ENCODE assay signal across 20 cellular contexts in genomic region chr16:35386619-35387018, GRCh38.
DNase-seq lines count a peak whose midpoint lies in the region; ATAC-seq, FAIRE-seq and TF ChIP-seq lines count a peak whose summit lies in the region.
"Had no signal": no experiment of that assay in that cellular context is flagged by ENCODE, and none has a peak within 500 bp of the region (broad histone marks: within the 10 kb centered on the region; RNA-seq: fewer than 3 reads in every experiment).

No MANE protein-coding gene starts in this region.

- H3K27ac Mint-ChIP-seq in stimulated activated naive CD8-positive, alpha-beta T cell treated with anti-CD3 and anti-CD28 coated beads, Interleukin-15, amount 100 ng/mL, for 72 hours = no peak overlapping the region
- H3K27ac Mint-ChIP-seq: B cell; CD4-positive, alpha-beta T cell; CD8-positive, alpha-beta T cell had no signal

- no peaks in the 10 kb centered on the region for H3K4me1 ChIP-seq in HepG2 (ENCODE audit: insufficient read depth, low read length)
- no peaks in the 10 kb centered on the region for H3K4me1 ChIP-seq in right lobe of liver
- H3K4me1 ChIP-seq in small intestine (ENCODE audit: control insufficient read depth in 2 of 2, insufficient read depth in 1 of 2, low read depth in 1 of 2, low read length in 1 of 2) = no peaks in the 10 kb centered on the region
- H3K4me1 ChIP-seq: A549, Caco-2 had no signal

- H3K4me3 ChIP-seq in HepG2 (replicated peaks in 1 of 3; ENCODE audit: insufficient read depth in 1 of 3, low read depth in 2 of 3, low read length in 3 of 3) = no peak overlapping the region
- no peak overlapping the region for H3K4me3 ChIP-seq in right lobe of liver
- no peak overlapping the region for H3K4me3 ChIP-seq in small intestine (ENCODE audit: low read depth in 1 of 2, low read length in 2 of 2)
- H3K4me3 ChIP-seq: A549; BLaER1 treated with 17β-estradiol and CSF1 and Interleukin-3, amounts not matched to agents 10 nM and 100 nM had no signal

- H3K4me1 Mint-ChIP-seq in stimulated activated naive CD8-positive, alpha-beta T cell treated with anti-CD3 and anti-CD28 coated beads, Interleukin-15, amount 100 ng/mL, for 72 hours = no peaks in the 10 kb centered on the region
- H3K4me1 Mint-ChIP-seq: B cell had no signal

- no peak for TF ChIP-seq RAD21 in HepG2 (CRISPR knock-in tag; IDR thresholded peaks at IDR 0.05)

- H2AFZ ChIP-seq in HepG2 (ENCODE audit: low read length) = no peak overlapping the region

- no peak overlapping the region for H3K4me2 ChIP-seq in HepG2 (ENCODE audit: low read depth, low read length)
- H3K4me2 ChIP-seq: A549; BLaER1 treated with 17β-estradiol and CSF1 and Interleukin-3, amounts not matched to agents 10 nM and 100 nM had no signal

- H3K36me3 ChIP-seq in HepG2 (replicated peaks in 1 of 2; ENCODE audit: control insufficient read depth in 1 of 2, insufficient read depth in 2 of 2, low read length in 2 of 2) (no peaks in the 10 kb centered on the region; a peak in 1 of 5 replicates), right lobe of liver (no peaks in the 10 kb centered on the region), small intestine (ENCODE audit: control insufficient read depth in 2 of 2, insufficient read depth in 2 of 2, low read length in 2 of 2) (no peaks in the 10 kb centered on the region)
- H3K36me3 ChIP-seq: BLaER1 treated with 17β-estradiol and CSF1 and Interleukin-3, amounts not matched to agents 10 nM and 100 nM had no signal

- H3K27me3 ChIP-seq in HepG2 (ENCODE audit: control insufficient read depth in 1 of 2, insufficient read depth in 2 of 2, low read length in 2 of 2) (no peaks in the 10 kb centered on the region), right lobe of liver (no peaks in the 10 kb centered on the region), small intestine (ENCODE audit: control insufficient read depth in 2 of 2, insufficient read depth in 2 of 2, low read length in 2 of 2) (no peaks in the 10 kb centered on the region)
- H3K27me3 ChIP-seq: BLaER1 treated with 17β-estradiol and CSF1 and Interleukin-3, amounts not matched to agents 10 nM and 100 nM had no signal

- TF ChIP-seq CTCF in HepG2 (CRISPR knock-in tag; IDR thresholded peaks at IDR 0.05) (no peak), right lobe of liver (IDR thresholded peaks at IDR 0.05) (no peak)

- H3K27ac ChIP-seq in HepG2 (ENCODE audit: extremely low read length, insufficient read depth, low read length) (no peak overlapping the region), right lobe of liver (no peak overlapping the region), small intestine (ENCODE audit: low read depth in 1 of 2, low read length in 1 of 2) (no peak overlapping the region)
- H3K27ac ChIP-seq: 22Rv1; A549; BLaER1 treated with 17β-estradiol and CSF1 and Interleukin-3, amounts not matched to agents 10 nM and 100 nM; C4-2B had no signal

- no peaks in the 10 kb centered on the region for H3K79me2 ChIP-seq in HepG2 (ENCODE audit: insufficient read depth, low read length)

- ATAC-seq in HepG2 = no peak
- no peak for ATAC-seq in right lobe of liver
- no peak for ATAC-seq in GM18868 (IDR thresholded peaks at IDR 0.05; ENCODE audit: unreplicated experiment)
- no peak for ATAC-seq in stimulated activated naive CD8-positive, alpha-beta T cell treated with anti-CD3 and anti-CD28 coated beads, Interleukin-15, amount 100 ng/mL, for 72 hours
- ATAC-seq: A549; CD8-positive, alpha-beta T cell had no signal

- WGBS in HepG2 (ENCODE audit: low lambda C conversion rate) = 0% methylated on average over 2 of the region's 2 CpGs
- WGBS in right lobe of liver (ENCODE audit: insufficient coverage, low coverage, low lambda C conversion rate, missing lambda C conversion rate) = 21% methylated on average over 2 of the region's 2 CpGs
- 39 to 48% (median 47%) methylated on average over 2 of the region's 2 CpGs for WGBS in small intestine, 3 donors

- BruUV-seq in HepG2 (replicated peaks; lab: Mats Ljungman, UMichigan) = no TSS peak

- no peak for FAIRE-seq in HepG2 (lab: Jason Lieb, UNC)
- peak; percentile 59 for FAIRE-seq in endometrium (lab: Jason Lieb, UNC)
- peak; percentile 73 for FAIRE-seq in small intestine (lab: Jason Lieb, UNC)
- FAIRE-seq: A549, D721Med, GM12891 had no signal

- peaks cover 22 to 29% of the 10 kb centered on the region in 2 donors for H3K9me3 Mint-ChIP-seq in stimulated activated naive CD8-positive, alpha-beta T cell treated with anti-CD3 and anti-CD28 coated beads, Interleukin-15, amount 100 ng/mL, for 72 hours

- in situ Hi-C loops in HepG2 (cut with HindIII; ENCODE audit: extremely low pct_ligation_motif_present, low pct_unique_long_range_greater_than_20kb) = no loop called here

- no peaks in the 10 kb centered on the region for H4K20me1 ChIP-seq in HepG2 (ENCODE audit: insufficient read depth, low read length)
- H4K20me1 ChIP-seq: BLaER1 treated with 17β-estradiol and CSF1 and Interleukin-3, amounts not matched to agents 10 nM and 100 nM had no signal

- intact Hi-C loops in HepG2 (cut with micrococcal nuclease; ENCODE audit: unreplicated experiment) = no loop called here
- intact Hi-C loops in right lobe of liver (cut with DNase I) = loop anchor here in 1 of 2 donors (10.0 kb wide), 1 partner anchor 202 kb away; no protein-coding TSS in a partner anchor

- DNase-seq in HepG2 (ENCODE audit: low spot score) = no peak
- no peak for DNase-seq in right lobe of liver
- DNase-seq in small intestine = no peak
- no peak for DNase-seq in stimulated activated naive CD8-positive, alpha-beta T cell treated with anti-CD3 and anti-CD28 coated beads, Interleukin-15, amount 100 ng/mL, for 72 hours
- DNase-seq: AML-193; Caco-2; Calu3; CD4-positive, alpha-beta T cell; CD8-positive, alpha-beta T cell; DMS79 treated with DMSO at 0.1 percent for 48 hours; GF-D8 had no signal

- CTCF ChIA-PET in HepG2 (lab: Yijun Ruan, JAX; ENCODE audit: low intra/inter-chr PET ratio, low total read pairs) = no interaction called here

- TF ChIP-seq POLR2A in HepG2 (IDR thresholded peaks at IDR 0.05; ENCODE audit: insufficient read depth in 1 of 2, low read depth in 2 of 2, low read length in 2 of 2) (no peak), right lobe of liver (IDR thresholded peaks at IDR 0.05) (no peak)

- TF ChIP-seq EP300 in HepG2 (IDR thresholded peaks at IDR 0.05; ENCODE audit: low read depth in 2 of 2, low read length in 2 of 2) (no peak), HepG2 (CRISPR knock-in tag; IDR thresholded peaks at IDR 0.05; ENCODE audit: borderline replicate concordance) (no peak)

- H3K9ac ChIP-seq in HepG2 (ENCODE audit: insufficient read depth, low read depth, low read length) = no peak overlapping the region
- H3K9ac ChIP-seq: BLaER1 treated with 17β-estradiol and CSF1 and Interleukin-3, amounts not matched to agents 10 nM and 100 nM had no signal

- POLR2A ChIA-PET in HepG2 (lab: Yijun Ruan, JAX) = no interaction called here

- no peak overlapping the region for H3K4me3 Mint-ChIP-seq in stimulated activated naive CD8-positive, alpha-beta T cell treated with anti-CD3 and anti-CD28 coated beads, Interleukin-15, amount 100 ng/mL, for 72 hours
- H3K4me3 Mint-ChIP-seq: B cell; CD4-positive, alpha-beta T cell; CD8-positive, alpha-beta T cell had no signal

- H3K9me3 ChIP-seq in HepG2 (ENCODE audit: low read length) (peaks cover 46% of the 10 kb centered on the region), right lobe of liver (no peaks in the 10 kb centered on the region), small intestine (ENCODE audit: control insufficient read depth, low read depth) (no peaks in the 10 kb centered on the region)
- H3K9me3 ChIP-seq: A549; BLaER1 treated with 17β-estradiol and CSF1 and Interleukin-3, amounts not matched to agents 10 nM and 100 nM; Caco-2 had no signal

- no peaks in the 10 kb centered on the region for H3K27me3 Mint-ChIP-seq in stimulated activated naive CD8-positive, alpha-beta T cell treated with anti-CD3 and anti-CD28 coated beads, Interleukin-15, amount 100 ng/mL, for 72 hours
- H3K27me3 Mint-ChIP-seq: B cell; CD4-positive, alpha-beta T cell had no signal

TF ChIP-seq in HepG2, 621 proteins besides CTCF, POLR2A, EP300 and RAD21 (continues in another document):
- peak; percentile 94 for TF ChIP-seq ATF7 (IDR thresholded peaks at IDR 0.05)
- no peak for TF ChIP-seq ATF7 (CRISPR knock-in tag; IDR thresholded peaks at IDR 0.05)
- no peak for TF ChIP-seq USF2 (IDR thresholded peaks at IDR 0.05; ENCODE audit: low read depth, low read length)
- TF ChIP-seq USF2 (CRISPR knock-in tag; IDR thresholded peaks at IDR 0.05; ENCODE audit: borderline replicate concordance) = no peak
- TF ChIP-seq, protein P1, sequence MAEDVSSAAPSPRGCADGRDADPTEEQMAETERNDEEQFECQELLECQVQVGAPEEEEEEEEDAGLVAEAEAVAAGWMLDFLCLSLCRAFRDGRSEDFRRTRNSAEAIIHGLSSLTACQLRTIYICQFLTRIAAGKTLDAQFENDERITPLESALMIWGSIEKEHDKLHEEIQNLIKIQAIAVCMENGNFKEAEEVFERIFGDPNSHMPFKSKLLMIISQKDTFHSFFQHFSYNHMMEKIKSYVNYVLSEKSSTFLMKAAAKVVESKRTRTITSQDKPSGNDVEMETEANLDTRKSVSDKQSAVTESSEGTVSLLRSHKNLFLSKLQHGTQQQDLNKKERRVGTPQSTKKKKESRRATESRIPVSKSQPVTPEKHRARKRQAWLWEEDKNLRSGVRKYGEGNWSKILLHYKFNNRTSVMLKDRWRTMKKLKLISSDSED (CRISPR knock-in tag; IDR thresholded peaks at IDR 0.05) = no peak
- no peak for TF ChIP-seq HCFC1 (IDR thresholded peaks at IDR 0.05; ENCODE audit: low read depth, low read length)
